Comparison of ENCODE assay signal across 1 cellular context in the genomic region with DNA sequence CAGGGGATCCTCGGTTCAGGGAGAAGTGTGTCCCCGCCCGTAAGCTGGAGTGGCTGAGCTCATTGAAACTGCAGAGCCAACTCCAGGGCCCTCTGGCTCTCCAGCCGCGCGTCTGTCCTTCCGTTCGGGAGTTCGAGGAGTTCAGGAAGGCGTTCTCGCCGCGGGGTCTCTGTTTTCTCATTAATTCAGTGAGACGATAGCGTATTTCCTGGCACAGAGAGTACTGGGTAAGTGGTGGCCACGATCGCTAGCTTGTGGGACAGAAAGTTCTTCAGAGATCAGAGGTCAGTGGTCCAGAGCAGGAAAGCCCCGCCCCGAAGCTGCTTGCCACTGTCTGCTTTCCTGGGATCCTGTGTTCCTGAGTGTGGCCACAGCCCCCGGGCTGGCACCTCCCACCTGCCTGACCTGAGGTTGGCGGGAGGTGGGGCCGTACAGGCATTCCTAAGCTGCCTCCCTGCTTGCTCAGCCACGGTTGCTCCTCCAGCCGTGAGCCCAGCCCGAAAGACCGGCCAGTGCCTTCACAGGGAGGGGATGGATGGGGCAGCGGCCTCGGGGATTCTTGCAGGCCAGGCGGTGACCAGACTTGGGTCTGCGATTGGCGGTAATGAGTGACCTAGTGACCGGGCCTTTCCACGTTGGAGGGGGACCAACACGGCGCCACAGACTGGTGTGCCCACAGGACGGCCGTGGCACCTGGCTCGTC.
TF ChIP-seq lines count a peak whose summit lies in the region.

No MANE protein-coding gene starts in this region.

TF ChIP-seq in HepG2, 621 proteins besides CTCF, POLR2A, EP300 and RAD21 (continued from another document and continues in another):
- TF ChIP-seq, protein P1, sequence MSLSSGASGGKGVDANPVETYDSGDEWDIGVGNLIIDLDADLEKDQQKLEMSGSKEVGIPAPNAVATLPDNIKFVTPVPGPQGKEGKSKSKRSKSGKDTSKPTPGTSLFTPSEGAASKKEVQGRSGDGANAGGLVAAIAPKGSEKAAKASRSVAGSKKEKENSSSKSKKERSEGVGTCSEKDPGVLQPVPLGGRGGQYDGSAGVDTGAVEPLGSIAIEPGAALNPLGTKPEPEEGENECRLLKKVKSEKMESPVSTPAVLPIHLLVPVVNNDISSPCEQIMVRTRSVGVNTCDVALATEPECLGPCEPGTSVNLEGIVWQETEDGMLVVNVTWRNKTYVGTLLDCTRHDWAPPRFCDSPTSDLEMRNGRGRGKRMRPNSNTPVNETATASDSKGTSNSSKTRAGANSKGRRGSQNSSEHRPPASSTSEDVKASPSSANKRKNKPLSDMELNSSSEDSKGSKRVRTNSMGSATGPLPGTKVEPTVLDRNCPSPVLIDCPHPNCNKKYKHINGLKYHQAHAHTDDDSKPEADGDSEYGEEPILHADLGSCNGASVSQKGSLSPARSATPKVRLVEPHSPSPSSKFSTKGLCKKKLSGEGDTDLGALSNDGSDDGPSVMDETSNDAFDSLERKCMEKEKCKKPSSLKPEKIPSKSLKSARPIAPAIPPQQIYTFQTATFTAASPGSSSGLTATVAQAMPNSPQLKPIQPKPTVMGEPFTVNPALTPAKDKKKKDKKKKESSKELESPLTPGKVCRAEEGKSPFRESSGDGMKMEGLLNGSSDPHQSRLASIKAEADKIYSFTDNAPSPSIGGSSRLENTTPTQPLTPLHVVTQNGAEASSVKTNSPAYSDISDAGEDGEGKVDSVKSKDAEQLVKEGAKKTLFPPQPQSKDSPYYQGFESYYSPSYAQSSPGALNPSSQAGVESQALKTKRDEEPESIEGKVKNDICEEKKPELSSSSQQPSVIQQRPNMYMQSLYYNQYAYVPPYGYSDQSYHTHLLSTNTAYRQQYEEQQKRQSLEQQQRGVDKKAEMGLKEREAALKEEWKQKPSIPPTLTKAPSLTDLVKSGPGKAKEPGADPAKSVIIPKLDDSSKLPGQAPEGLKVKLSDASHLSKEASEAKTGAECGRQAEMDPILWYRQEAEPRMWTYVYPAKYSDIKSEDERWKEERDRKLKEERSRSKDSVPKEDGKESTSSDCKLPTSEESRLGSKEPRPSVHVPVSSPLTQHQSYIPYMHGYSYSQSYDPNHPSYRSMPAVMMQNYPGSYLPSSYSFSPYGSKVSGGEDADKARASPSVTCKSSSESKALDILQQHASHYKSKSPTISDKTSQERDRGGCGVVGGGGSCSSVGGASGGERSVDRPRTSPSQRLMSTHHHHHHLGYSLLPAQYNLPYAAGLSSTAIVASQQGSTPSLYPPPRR (CRISPR knock-in tag; IDR thresholded peaks at IDR 0.05; ENCODE audit: borderline replicate concordance): no peak; the same call in none of the 2 replicates
- 0 out of 2 replicates have a peak, but pooled peaks have one; percentile 53 for TF ChIP-seq CENPT (CRISPR knock-in tag; IDR thresholded peaks at IDR 0.05; ENCODE audit: low read depth)
- TF ChIP-seq TRIM24 (CRISPR knock-in tag; IDR thresholded peaks at IDR 0.05): no peak
- peak; percentile 26 for TF ChIP-seq YY1 (IDR thresholded peaks at IDR 0.05; ENCODE audit: insufficient read depth, insufficient replicate concordance, low read depth, low read length)
- TF ChIP-seq ZNF879 (CRISPR knock-in tag; IDR thresholded peaks at IDR 0.05): no peak
- TF ChIP-seq NPAS2 (CRISPR knock-in tag; IDR thresholded peaks at IDR 0.05; ENCODE audit: borderline replicate concordance): no peak
- peak; percentile 32; the same call in 1 of the 2 replicates for TF ChIP-seq RCOR2 (CRISPR knock-in tag; IDR thresholded peaks at IDR 0.05)
- TF ChIP-seq, protein P2, sequence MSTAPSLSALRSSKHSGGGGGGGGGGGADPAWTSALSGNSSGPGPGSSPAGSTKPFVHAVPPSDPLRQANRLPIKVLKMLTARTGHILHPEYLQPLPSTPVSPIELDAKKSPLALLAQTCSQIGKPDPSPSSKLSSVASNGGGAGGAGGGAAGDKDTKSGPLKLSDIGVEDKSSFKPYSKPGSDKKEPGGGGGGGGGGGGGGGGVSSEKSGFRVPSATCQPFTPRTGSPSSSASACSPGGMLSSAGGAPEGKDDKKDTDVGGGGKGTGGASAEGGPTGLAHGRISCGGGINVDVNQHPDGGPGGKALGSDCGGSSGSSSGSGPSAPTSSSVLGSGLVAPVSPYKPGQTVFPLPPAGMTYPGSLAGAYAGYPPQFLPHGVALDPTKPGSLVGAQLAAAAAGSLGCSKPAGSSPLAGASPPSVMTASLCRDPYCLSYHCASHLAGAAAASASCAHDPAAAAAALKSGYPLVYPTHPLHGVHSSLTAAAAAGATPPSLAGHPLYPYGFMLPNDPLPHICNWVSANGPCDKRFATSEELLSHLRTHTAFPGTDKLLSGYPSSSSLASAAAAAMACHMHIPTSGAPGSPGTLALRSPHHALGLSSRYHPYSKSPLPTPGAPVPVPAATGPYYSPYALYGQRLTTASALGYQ (CRISPR knock-in tag; IDR thresholded peaks at IDR 0.05): no peak
- no peak for TF ChIP-seq DPF2 (CRISPR knock-in tag; IDR thresholded peaks at IDR 0.05; ENCODE audit: borderline replicate concordance, low read depth)
- TF ChIP-seq, protein P3, sequence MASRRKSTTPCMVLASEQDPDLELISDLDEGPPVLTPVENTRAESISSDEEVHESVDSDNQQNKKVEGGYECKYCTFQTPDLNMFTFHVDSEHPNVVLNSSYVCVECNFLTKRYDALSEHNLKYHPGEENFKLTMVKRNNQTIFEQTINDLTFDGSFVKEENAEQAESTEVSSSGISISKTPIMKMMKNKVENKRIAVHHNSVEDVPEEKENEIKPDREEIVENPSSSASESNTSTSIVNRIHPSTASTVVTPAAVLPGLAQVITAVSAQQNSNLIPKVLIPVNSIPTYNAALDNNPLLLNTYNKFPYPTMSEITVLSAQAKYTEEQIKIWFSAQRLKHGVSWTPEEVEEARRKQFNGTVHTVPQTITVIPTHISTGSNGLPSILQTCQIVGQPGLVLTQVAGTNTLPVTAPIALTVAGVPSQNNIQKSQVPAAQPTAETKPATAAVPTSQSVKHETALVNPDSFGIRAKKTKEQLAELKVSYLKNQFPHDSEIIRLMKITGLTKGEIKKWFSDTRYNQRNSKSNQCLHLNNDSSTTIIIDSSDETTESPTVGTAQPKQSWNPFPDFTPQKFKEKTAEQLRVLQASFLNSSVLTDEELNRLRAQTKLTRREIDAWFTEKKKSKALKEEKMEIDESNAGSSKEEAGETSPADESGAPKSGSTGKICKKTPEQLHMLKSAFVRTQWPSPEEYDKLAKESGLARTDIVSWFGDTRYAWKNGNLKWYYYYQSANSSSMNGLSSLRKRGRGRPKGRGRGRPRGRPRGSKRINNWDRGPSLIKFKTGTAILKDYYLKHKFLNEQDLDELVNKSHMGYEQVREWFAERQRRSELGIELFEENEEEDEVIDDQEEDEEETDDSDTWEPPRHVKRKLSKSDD (CRISPR knock-in tag; IDR thresholded peaks at IDR 0.05; ENCODE audit: low read depth): peak; percentile 70
- peak; percentile 72; the same call in 1 of the 2 replicates for TF ChIP-seq RXRB (CRISPR knock-in tag; IDR thresholded peaks at IDR 0.05; ENCODE audit: borderline replicate concordance)
- TF ChIP-seq KLF16 (CRISPR knock-in tag; IDR thresholded peaks at IDR 0.05): peak in 1 of 2 experiments; percentile 81; a peak in 1 of 4 replicates
- TF ChIP-seq, protein P4, sequence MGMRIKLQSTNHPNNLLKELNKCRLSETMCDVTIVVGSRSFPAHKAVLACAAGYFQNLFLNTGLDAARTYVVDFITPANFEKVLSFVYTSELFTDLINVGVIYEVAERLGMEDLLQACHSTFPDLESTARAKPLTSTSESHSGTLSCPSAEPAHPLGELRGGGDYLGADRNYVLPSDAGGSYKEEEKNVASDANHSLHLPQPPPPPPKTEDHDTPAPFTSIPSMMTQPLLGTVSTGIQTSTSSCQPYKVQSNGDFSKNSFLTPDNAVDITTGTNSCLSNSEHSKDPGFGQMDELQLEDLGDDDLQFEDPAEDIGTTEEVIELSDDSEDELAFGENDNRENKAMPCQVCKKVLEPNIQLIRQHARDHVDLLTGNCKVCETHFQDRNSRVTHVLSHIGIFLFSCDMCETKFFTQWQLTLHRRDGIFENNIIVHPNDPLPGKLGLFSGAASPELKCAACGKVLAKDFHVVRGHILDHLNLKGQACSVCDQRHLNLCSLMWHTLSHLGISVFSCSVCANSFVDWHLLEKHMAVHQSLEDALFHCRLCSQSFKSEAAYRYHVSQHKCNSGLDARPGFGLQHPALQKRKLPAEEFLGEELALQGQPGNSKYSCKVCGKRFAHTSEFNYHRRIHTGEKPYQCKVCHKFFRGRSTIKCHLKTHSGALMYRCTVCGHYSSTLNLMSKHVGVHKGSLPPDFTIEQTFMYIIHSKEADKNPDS (CRISPR knock-in tag; IDR thresholded peaks at IDR 0.05): no peak
- no peak for TF ChIP-seq MTF1 (CRISPR knock-in tag; IDR thresholded peaks at IDR 0.05)
- no peak for TF ChIP-seq ZNF496 (CRISPR knock-in tag; IDR thresholded peaks at IDR 0.05; ENCODE audit: insufficient replicate concordance)
- TF ChIP-seq, protein P5, sequence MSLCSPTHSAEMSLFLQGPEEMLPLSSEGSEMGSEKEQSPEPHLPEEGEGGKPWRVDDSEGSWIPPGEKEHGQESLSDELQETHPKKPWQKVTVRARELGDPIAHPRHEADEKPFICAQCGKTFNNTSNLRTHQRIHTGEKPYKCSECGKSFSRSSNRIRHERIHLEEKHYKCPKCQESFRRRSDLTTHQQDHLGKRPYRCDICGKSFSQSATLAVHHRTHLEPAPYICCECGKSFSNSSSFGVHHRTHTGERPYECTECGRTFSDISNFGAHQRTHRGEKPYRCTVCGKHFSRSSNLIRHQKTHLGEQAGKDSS (CRISPR knock-in tag; IDR thresholded peaks at IDR 0.05; ENCODE audit: borderline replicate concordance, low read depth): no peak; the same call in 1 of the 2 replicates
- no peak for TF ChIP-seq ZNF30 (CRISPR knock-in tag; IDR thresholded peaks at IDR 0.05)
- no peak for TF ChIP-seq BRD4 (CRISPR knock-in tag; IDR thresholded peaks at IDR 0.05)
- peak; percentile 26; the same call in 1 of the 2 replicates for TF ChIP-seq STAG1 (CRISPR knock-in tag; IDR thresholded peaks at IDR 0.05)
- peak; percentile 40; the same call in 1 of the 2 replicates for TF ChIP-seq ELF1 (CRISPR knock-in tag; IDR thresholded peaks at IDR 0.05)
- peak; percentile 64 for TF ChIP-seq ASH2L (IDR thresholded peaks at IDR 0.05; ENCODE audit: insufficient read length, low read depth, low read length)
- no peak for TF ChIP-seq SRF (IDR thresholded peaks at IDR 0.05; ENCODE audit: low read depth, low read length)
- TF ChIP-seq, protein P6, sequence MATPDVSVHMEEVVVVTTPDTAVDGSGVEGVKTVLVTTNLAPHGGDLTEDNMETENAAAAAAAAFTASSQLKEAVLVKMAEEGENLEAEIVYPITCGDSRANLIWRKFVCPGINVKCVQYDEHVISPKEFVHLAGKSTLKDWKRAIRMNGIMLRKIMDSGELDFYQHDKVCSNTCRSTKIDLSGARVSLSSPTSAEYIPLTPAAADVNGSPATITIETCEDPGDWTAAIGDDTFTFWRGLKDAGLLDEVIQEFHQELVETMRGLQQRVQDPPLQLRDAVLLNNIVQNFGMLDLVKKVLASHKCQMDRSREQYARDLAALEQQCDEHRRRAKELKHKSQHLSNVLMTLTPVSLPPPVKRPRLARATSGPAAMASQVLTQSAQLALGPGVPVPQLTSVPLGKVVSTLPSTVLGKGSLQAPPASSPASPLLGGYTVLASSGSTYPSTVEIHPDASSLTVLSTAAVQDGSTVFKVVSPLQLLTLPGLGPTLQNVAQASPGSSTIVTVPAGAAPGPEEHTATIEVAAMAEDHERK (CRISPR knock-in tag; IDR thresholded peaks at IDR 0.05; ENCODE audit: low read depth): no peak
- no peak for TF ChIP-seq ZNF10 (CRISPR knock-in tag; IDR thresholded peaks at IDR 0.05; ENCODE audit: borderline replicate concordance, low read depth)
- TF ChIP-seq, protein P7, sequence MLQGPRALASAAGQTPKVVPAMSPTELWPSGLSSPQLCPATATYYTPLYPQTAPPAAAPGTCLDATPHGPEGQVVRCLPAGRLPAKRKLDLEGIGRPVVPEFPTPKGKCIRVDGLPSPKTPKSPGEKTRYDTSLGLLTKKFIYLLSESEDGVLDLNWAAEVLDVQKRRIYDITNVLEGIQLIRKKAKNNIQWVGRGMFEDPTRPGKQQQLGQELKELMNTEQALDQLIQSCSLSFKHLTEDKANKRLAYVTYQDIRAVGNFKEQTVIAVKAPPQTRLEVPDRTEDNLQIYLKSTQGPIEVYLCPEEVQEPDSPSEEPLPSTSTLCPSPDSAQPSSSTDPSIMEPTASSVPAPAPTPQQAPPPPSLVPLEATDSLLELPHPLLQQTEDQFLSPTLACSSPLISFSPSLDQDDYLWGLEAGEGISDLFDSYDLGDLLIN (CRISPR knock-in tag; IDR thresholded peaks at IDR 0.05; ENCODE audit: borderline replicate concordance): no peak
- TF ChIP-seq, protein P8, sequence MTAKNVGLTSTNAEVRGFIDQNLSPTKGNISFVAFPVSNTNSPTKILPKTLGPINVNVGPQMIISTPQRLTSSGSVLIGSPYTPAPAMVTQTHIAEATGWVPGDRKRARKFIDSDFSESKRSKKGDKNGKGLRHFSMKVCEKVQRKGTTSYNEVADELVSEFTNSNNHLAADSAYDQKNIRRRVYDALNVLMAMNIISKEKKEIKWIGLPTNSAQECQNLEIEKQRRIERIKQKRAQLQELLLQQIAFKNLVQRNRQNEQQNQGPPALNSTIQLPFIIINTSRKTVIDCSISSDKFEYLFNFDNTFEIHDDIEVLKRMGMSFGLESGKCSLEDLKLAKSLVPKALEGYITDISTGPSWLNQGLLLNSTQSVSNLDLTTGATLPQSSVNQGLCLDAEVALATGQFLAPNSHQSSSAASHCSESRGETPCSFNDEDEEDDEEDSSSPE (CRISPR knock-in tag; IDR thresholded peaks at IDR 0.05): 0 out of 2 replicates have a peak, but pooled peaks have one; percentile 36
- TF ChIP-seq, protein P9, sequence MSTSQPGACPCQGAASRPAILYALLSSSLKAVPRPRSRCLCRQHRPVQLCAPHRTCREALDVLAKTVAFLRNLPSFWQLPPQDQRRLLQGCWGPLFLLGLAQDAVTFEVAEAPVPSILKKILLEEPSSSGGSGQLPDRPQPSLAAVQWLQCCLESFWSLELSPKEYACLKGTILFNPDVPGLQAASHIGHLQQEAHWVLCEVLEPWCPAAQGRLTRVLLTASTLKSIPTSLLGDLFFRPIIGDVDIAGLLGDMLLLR (CRISPR knock-in tag; IDR thresholded peaks at IDR 0.05): no peak
- no peak for TF ChIP-seq ZSCAN12 (CRISPR knock-in tag; IDR thresholded peaks at IDR 0.05)
- TF ChIP-seq, protein P10, sequence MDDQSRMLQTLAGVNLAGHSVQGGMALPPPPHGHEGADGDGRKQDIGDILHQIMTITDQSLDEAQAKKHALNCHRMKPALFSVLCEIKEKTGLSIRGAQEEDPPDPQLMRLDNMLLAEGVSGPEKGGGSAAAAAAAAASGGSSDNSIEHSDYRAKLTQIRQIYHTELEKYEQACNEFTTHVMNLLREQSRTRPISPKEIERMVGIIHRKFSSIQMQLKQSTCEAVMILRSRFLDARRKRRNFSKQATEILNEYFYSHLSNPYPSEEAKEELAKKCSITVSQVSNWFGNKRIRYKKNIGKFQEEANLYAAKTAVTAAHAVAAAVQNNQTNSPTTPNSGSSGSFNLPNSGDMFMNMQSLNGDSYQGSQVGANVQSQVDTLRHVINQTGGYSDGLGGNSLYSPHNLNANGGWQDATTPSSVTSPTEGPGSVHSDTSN (CRISPR knock-in tag; IDR thresholded peaks at IDR 0.05; ENCODE audit: borderline replicate concordance): no peak
- no peak for TF ChIP-seq ZNF572 (CRISPR knock-in tag; IDR thresholded peaks at IDR 0.05)
- peak; percentile 78 for TF ChIP-seq ZNF614 (CRISPR knock-in tag; IDR thresholded peaks at IDR 0.05; ENCODE audit: borderline replicate concordance)
